ENCODE assay signal across 9 cellular contexts in genomic region chr11:80727315-80727714, GRCh38.
A peak's percentile ranks its signal among the peaks of the same experiment; 100 is the strongest.
DNase-seq lines count a peak whose midpoint lies in the region; ATAC-seq, FAIRE-seq and TF ChIP-seq lines count a peak whose summit lies in the region.
"Had no signal": no experiment of that assay in that cellular context is flagged by ENCODE, and none has a peak within 500 bp of the region (broad histone marks: within the 10 kb centered on the region; RNA-seq: fewer than 3 reads in every experiment).

No MANE protein-coding gene starts in this region.

- no peaks in the 10 kb centered on the region for H4K20me1 ChIP-seq in astrocyte (ENCODE audit: insufficient read depth, low read length)

- H3K4me3 ChIP-seq in astrocyte (ENCODE audit: insufficient read depth, low read depth, low read length), result no peak overlapping the region

- no peak for FAIRE-seq in astrocyte (lab: Jason Lieb, UNC)

- H3K36me3 Mint-ChIP-seq in astrocyte (ENCODE audit: low read depth, unreplicated experiment), result no peaks in the 10 kb centered on the region
- no peaks in the 10 kb centered on the region for H3K36me3 Mint-ChIP-seq in progenitor cell of endocrine pancreas (ENCODE audit: insufficient read depth)
- H3K36me3 Mint-ChIP-seq in activated CD4-positive, alpha-beta T cell treated with anti-CD3 and anti-CD28 coated beads for 36 hours (ENCODE audit: low read depth), result no peaks in the 10 kb centered on the region

- H3K27me3 ChIP-seq in astrocyte (ENCODE audit: insufficient read depth, low read length), result no peaks in the 10 kb centered on the region

- H2AFZ ChIP-seq in astrocyte (ENCODE audit: low read depth, low read length), result peak overlapping the region; percentile 32
- H2AFZ ChIP-seq: parathyroid adenoma had no signal

- H3K79me2 ChIP-seq in astrocyte (ENCODE audit: insufficient read depth, low read length), result no peaks in the 10 kb centered on the region
- H3K79me2 ChIP-seq: parathyroid adenoma had no signal

- H3K9me3 Mint-ChIP-seq in astrocyte (ENCODE audit: unreplicated experiment) (no peaks in the 10 kb centered on the region), progenitor cell of endocrine pancreas (ENCODE audit: low read depth) (no peaks in the 10 kb centered on the region)
- no peaks in the 10 kb centered on the region for H3K9me3 Mint-ChIP-seq in activated CD4-positive, alpha-beta T cell treated with anti-CD3 and anti-CD28 coated beads for 36 hours (ENCODE audit: low read depth)

- H3K9ac ChIP-seq in astrocyte (ENCODE audit: low read length), result no peak overlapping the region
- H3K9ac ChIP-seq: parathyroid adenoma had no signal

- CTCF ChIA-PET in activated CD4-positive, alpha-beta T cell treated with anti-CD3 and anti-CD28 coated beads for 36 hours (lab: Charles Lee), result no interaction called here

- POLR2A ChIA-PET in activated CD4-positive, alpha-beta T cell treated with anti-CD3 and anti-CD28 coated beads for 36 hours (lab: Charles Lee), result no interaction called here

- H3K4me3 Mint-ChIP-seq in astrocyte (ENCODE audit: unreplicated experiment), result no peak overlapping the region
- H3K4me3 Mint-ChIP-seq in progenitor cell of endocrine pancreas (ENCODE audit: low read depth), result no peak overlapping the region
- H3K4me3 Mint-ChIP-seq in activated CD4-positive, alpha-beta T cell treated with anti-CD3 and anti-CD28 coated beads for 36 hours, result no peak overlapping the region

- H3K27me3 Mint-ChIP-seq in astrocyte (ENCODE audit: low read depth, unreplicated experiment) (no peaks in the 10 kb centered on the region), progenitor cell of endocrine pancreas (no peaks in the 10 kb centered on the region)
- no peaks in the 10 kb centered on the region for H3K27me3 Mint-ChIP-seq in activated CD4-positive, alpha-beta T cell treated with anti-CD3 and anti-CD28 coated beads for 36 hours

- H3K4me2 ChIP-seq in astrocyte (ENCODE audit: low read length), result no peak overlapping the region

- no peak overlapping the region for H3K27ac Mint-ChIP-seq in astrocyte (ENCODE audit: unreplicated experiment)
- H3K27ac Mint-ChIP-seq in progenitor cell of endocrine pancreas, result no peak overlapping the region
- H3K27ac Mint-ChIP-seq in activated CD4-positive, alpha-beta T cell treated with anti-CD3 and anti-CD28 coated beads for 36 hours, result no peak overlapping the region

- intact Hi-C loops in activated CD4-positive, alpha-beta T cell treated with anti-CD3 and anti-CD28 coated beads for 36 hours (cut with DNase I, micrococcal nuclease), result no loop called here

- peaks cover 4% of the 10 kb centered on the region for H3K4me1 ChIP-seq in astrocyte (ENCODE audit: insufficient read depth, low read length)
- H3K4me1 ChIP-seq: parathyroid adenoma had no signal

- DNase-seq in astrocyte (ENCODE audit: low read depth) (no peak), progenitor cell of endocrine pancreas (ENCODE audit: low spot score, unreplicated experiment) (no peak), SHP77 treated with DMSO at 0.1 percent for 48 hours (lab: John Stamatoyannopoulos, UW) (no peak)
- DNase-seq in effector CD4-positive, alpha-beta T cell, result no peak
- DNase-seq in activated CD4-positive, alpha-beta T cell treated with anti-CD3 and anti-CD28 coated beads for 36 hours, result no peak

- peak; percentile 38 for TF ChIP-seq CTCF in C4-2B (conservative IDR thresholded peaks at IDR 0.05)
- TF ChIP-seq CTCF in astrocyte (IDR thresholded peaks at IDR 0.05; ENCODE audit: insufficient read depth, low read depth, low read length), result no peak
- TF ChIP-seq CTCF in progenitor cell of endocrine pancreas (IDR thresholded peaks at IDR 0.05; ENCODE audit: unreplicated experiment), result peak; percentile 42

- H3K9me3 ChIP-seq in astrocyte (ENCODE audit: insufficient read depth, low read depth, low read length), result no peaks in the 10 kb centered on the region

- H3K36me3 ChIP-seq in astrocyte (ENCODE audit: insufficient read depth, low read length), result no peaks in the 10 kb centered on the region

- no peak overlapping the region for H3K27ac ChIP-seq in C4-2B
- no peak overlapping the region for H3K27ac ChIP-seq in astrocyte (ENCODE audit: low read depth, low read length)
- H3K27ac ChIP-seq: parathyroid adenoma had no signal

- ATAC-seq in GM19351 (IDR thresholded peaks at IDR 0.05; ENCODE audit: unreplicated experiment) (peak; percentile 93), HG03354 (IDR thresholded peaks at IDR 0.05; ENCODE audit: poor library complexity, severe bottlenecking, unreplicated experiment) (peak; percentile 91)
- no peak for ATAC-seq in activated CD4-positive, alpha-beta T cell treated with anti-CD3 and anti-CD28 coated beads for 36 hours

- H3K4me1 Mint-ChIP-seq in astrocyte (ENCODE audit: low read depth, unreplicated experiment) (peaks cover 16% of the 10 kb centered on the region), progenitor cell of endocrine pancreas (ENCODE audit: low read depth) (peaks cover 6% of the 10 kb centered on the region)
- H3K4me1 Mint-ChIP-seq in activated CD4-positive, alpha-beta T cell treated with anti-CD3 and anti-CD28 coated beads for 36 hours, result no peaks in the 10 kb centered on the region
